33 cellular contexts compared by ENCODE assay signal in genomic region chr5:108264533-108264932, GRCh38.
"Had no signal": no experiment of that assay in that cellular context is flagged by ENCODE, and none has a peak within 500 bp of the region (broad histone marks: within the 10 kb centered on the region; RNA-seq: fewer than 3 reads in every experiment).

No MANE protein-coding gene starts in this region.

- H3K36me3 Mint-ChIP-seq: activated CD4-positive, alpha-beta memory T cell treated with anti-CD3 and anti-CD28 coated beads for 36 hours; activated CD8-positive, alpha-beta memory T cell treated with anti-CD3 and anti-CD28 coated beads, Interleukin-2, amount 10 ng/mL, durations not matched to agents 7 days and 5 days had no signal

- DNase-seq: activated B cell treated with CpG ODN at 0.5 μM for 24 hours; activated CD4-positive, alpha-beta memory T cell treated with anti-CD3 and anti-CD28 coated beads for 36 hours; activated CD4-positive, alpha-beta T cell treated with anti-CD3 and anti-CD28 coated beads for 4 hours; activated CD4-positive, alpha-beta T cell treated with anti-CD3 and anti-CD28 coated beads, Interleukin-2, amount 50 U/mL, for 1 hour; activated CD4-positive, CD25-positive, alpha-beta regulatory T cell treated with anti-CD3 and anti-CD28 coated beads, Interleukin-2, amount 50 U/mL, for 72 hours; activated CD8-positive, alpha-beta memory T cell treated with anti-CD3 and anti-CD28 coated beads for 24 hours; activated CD8-positive, alpha-beta memory T cell treated with anti-CD3 and anti-CD28 coated beads, Interleukin-2, amount 10 ng/mL, durations not matched to agents 7 days and 5 days; activated CD8-positive, alpha-beta memory T cell treated with anti-CD3 and anti-CD28 coated beads, Interleukin-2, amount 50 U/mL, for 48 hours; activated effector memory CD4-positive, alpha-beta T cell treated with anti-CD3 and anti-CD28 coated beads, Interleukin-2, amount 50 U/mL, for 16 hours; activated naive CD4-positive, alpha-beta T cell; activated naive CD4-positive, alpha-beta T cell treated with anti-CD3 and anti-CD28 coated beads, Interleukin-2, amount 50 U/mL, for 16 hours; activated naive CD8-positive, alpha-beta T cell treated with anti-CD3 and anti-CD28 coated beads for 36 hours; activated T-cell treated with anti-CD3 and anti-CD28 coated beads, Interleukin-2, amount 50 U/mL, for 72 hours; amniotic stem cell; aorta; brain microvascular endothelial cell; central memory CD4-positive, alpha-beta T cell; Kasumi-1; KG1; NCI-H1105; NCI-H1417 treated with DMSO at 0.1 percent for 48 hours; NCI-H1694; NCI-H2029; NCI-H226; NCI-H446 treated with DMSO at 0.1 percent for 48 hours; NCI-H524; OCI-M1; Right ventricle myocardium superior; SW 1271; T-helper 1 cell; T-helper 2 cell; T-helper 9 cell had no signal

- H3K27me3 Mint-ChIP-seq: activated B cell treated with CpG ODN at 0.5 μM for 24 hours; activated CD4-positive, alpha-beta memory T cell treated with anti-CD3 and anti-CD28 coated beads for 36 hours; activated CD8-positive, alpha-beta memory T cell treated with anti-CD3 and anti-CD28 coated beads, Interleukin-2, amount 10 ng/mL, durations not matched to agents 7 days and 5 days; activated naive CD8-positive, alpha-beta T cell treated with anti-CD3 and anti-CD28 coated beads for 36 hours; activated T-helper 17 cell treated with anti-CD3 and anti-CD28 coated beads, Interleukin-2, amount 50 U/mL, for 72 hours had no signal

- H3K9me3 Mint-ChIP-seq: activated B cell treated with CpG ODN at 0.5 μM for 24 hours; activated CD4-positive, alpha-beta memory T cell treated with anti-CD3 and anti-CD28 coated beads for 36 hours; activated naive CD8-positive, alpha-beta T cell treated with anti-CD3 and anti-CD28 coated beads for 36 hours; activated T-cell treated with anti-CD3 and anti-CD28 coated beads, Interleukin-2, amount 50 U/mL, for 72 hours; activated T-helper 17 cell treated with anti-CD3 and anti-CD28 coated beads, Interleukin-2, amount 50 U/mL, for 72 hours had no signal

- H3K4me3 Mint-ChIP-seq: activated B cell treated with CpG ODN at 0.5 μM for 24 hours; activated CD4-positive, alpha-beta memory T cell treated with anti-CD3 and anti-CD28 coated beads for 36 hours; activated CD8-positive, alpha-beta memory T cell treated with anti-CD3 and anti-CD28 coated beads, Interleukin-2, amount 10 ng/mL, durations not matched to agents 7 days and 5 days; activated naive CD8-positive, alpha-beta T cell treated with anti-CD3 and anti-CD28 coated beads for 36 hours; activated T-cell treated with anti-CD3 and anti-CD28 coated beads, Interleukin-2, amount 50 U/mL, for 72 hours; activated T-helper 17 cell treated with anti-CD3 and anti-CD28 coated beads, Interleukin-2, amount 50 U/mL, for 72 hours had no signal

- H3K27ac Mint-ChIP-seq: activated B cell treated with CpG ODN at 0.5 μM for 24 hours; activated CD4-positive, alpha-beta memory T cell treated with anti-CD3 and anti-CD28 coated beads for 36 hours; activated CD8-positive, alpha-beta memory T cell treated with anti-CD3 and anti-CD28 coated beads, Interleukin-2, amount 10 ng/mL, durations not matched to agents 7 days and 5 days; activated naive CD8-positive, alpha-beta T cell treated with anti-CD3 and anti-CD28 coated beads for 36 hours; activated T-cell treated with anti-CD3 and anti-CD28 coated beads, Interleukin-2, amount 50 U/mL, for 72 hours; activated T-helper 17 cell treated with anti-CD3 and anti-CD28 coated beads, Interleukin-2, amount 50 U/mL, for 72 hours had no signal
